ENCODE assay signal across 6 cellular contexts in genomic region chrX:144592036-144592435, GRCh38.
"Had no signal": no experiment of that assay in that cellular context is flagged by ENCODE, and none has a peak within 500 bp of the region (broad histone marks: within the 10 kb centered on the region; RNA-seq: fewer than 3 reads in every experiment).

No MANE protein-coding gene starts in this region.

- H3K4me3 ChIP-seq: GM23338, K562 had no signal

- H3K4me2 ChIP-seq: GM23338 had no signal

- DNase-seq: H9, HCEC 1CT had no signal

- ATAC-seq: GM23338, HepG2, K562 had no signal

- H2AFZ ChIP-seq: GM23338 had no signal

- H3K27ac ChIP-seq: HL-60 had no signal
